In genomic region chr4:4387531-4388311, GRCh38 we compare ENCODE assay signal across 9 cellular contexts. TPM values are rescaled to one million over a fixed set of nuclear protein-coding genes. Genes with fewer than 3 reads are reported as not detected.
A peak's percentile ranks its signal among the peaks of the same experiment; 100 is the strongest.
DNase-seq lines count a peak whose midpoint lies in the region; ATAC-seq, FAIRE-seq and TF ChIP-seq lines count a peak whose summit lies in the region.
"Had no signal": no experiment of that assay in that cellular context is flagged by ENCODE, and none has a peak within 500 bp of the region (broad histone marks: within the 10 kb centered on the region; RNA-seq: fewer than 3 reads in every experiment).

No MANE protein-coding gene starts in this region.

- no peak overlapping the region for H3K9ac ChIP-seq in astrocyte (ENCODE audit: low read length)

- H2AFZ ChIP-seq in astrocyte (ENCODE audit: low read depth, low read length): peak overlapping the region; percentile 56

- peak overlapping the region; percentile 82 for H3K4me2 ChIP-seq in astrocyte (ENCODE audit: low read length)

- H3K9me3 ChIP-seq in cardiac muscle cell (ENCODE audit: low read depth): no peaks in the 10 kb centered on the region
- H3K9me3 ChIP-seq in astrocyte (ENCODE audit: insufficient read depth, low read depth, low read length): no peaks in the 10 kb centered on the region
- no peaks in the 10 kb centered on the region for H3K9me3 ChIP-seq in upper lobe of left lung

- H3K27ac Mint-ChIP-seq in astrocyte (ENCODE audit: unreplicated experiment): no peak overlapping the region

- 0 to 3% methylated on average over 25 to 58 of the region's 62 CpGs for whole genome bisulfite sequencing in lower leg skin, 2 donors
- WGBS in upper lobe of left lung, 2 donors: 3 to 8% methylated on average over 5 to 29 of the region's 62 CpGs

- TF ChIP-seq POLR2A in lower leg skin (IDR thresholded peaks at IDR 0.05) (no peak), upper lobe of left lung (IDR thresholded peaks at IDR 0.05) (no peak)

- peaks cover 66% of the 10 kb centered on the region for H3K27me3 Mint-ChIP-seq in astrocyte (ENCODE audit: low read depth, unreplicated experiment)

- peak overlapping the region; percentile 50 for H3K4me3 ChIP-seq in cardiac muscle cell
- no peak overlapping the region for H3K4me3 ChIP-seq in astrocyte (ENCODE audit: insufficient read depth, low read depth, low read length)
- H3K4me3 ChIP-seq in lower leg skin (ENCODE audit: low read depth, poor library complexity, severe bottlenecking): peak overlapping the region; percentile 44
- H3K4me3 ChIP-seq in upper lobe of left lung: peak overlapping the region in 3 of 4 donors; percentile 38 to 54 (median 42)

- peak overlapping the region; percentile 77 for H3K4me3 Mint-ChIP-seq in astrocyte (ENCODE audit: unreplicated experiment)

- no peak for ATAC-seq in upper lobe of left lung (ENCODE audit: low FRiP score in 2 of 2)

- H3K4me1 Mint-ChIP-seq in astrocyte (ENCODE audit: low read depth, unreplicated experiment): no peaks in the 10 kb centered on the region

- no peaks in the 10 kb centered on the region for H4K20me1 ChIP-seq in astrocyte (ENCODE audit: insufficient read depth, low read length)

- peaks cover 2% of the 10 kb centered on the region for H3K9me3 Mint-ChIP-seq in astrocyte (ENCODE audit: unreplicated experiment)

- H3K36me3 ChIP-seq in cardiac muscle cell (no peaks in the 10 kb centered on the region), astrocyte (ENCODE audit: insufficient read depth, low read length) (no peaks in the 10 kb centered on the region), upper lobe of left lung (no peaks in the 10 kb centered on the region)

- peaks cover 2% of the 10 kb centered on the region for H3K36me3 Mint-ChIP-seq in astrocyte (ENCODE audit: low read depth, unreplicated experiment)

- peaks cover 81% of the 10 kb centered on the region for H3K27me3 ChIP-seq in cardiac muscle cell
- peaks cover 45% of the 10 kb centered on the region for H3K27me3 ChIP-seq in astrocyte (ENCODE audit: insufficient read depth, low read length)
- peaks cover 0 to 41% (median 16%) of the 10 kb centered on the region in 4 donors for H3K27me3 ChIP-seq in upper lobe of left lung

- intact Hi-C loops in cardiac septum (cut with DNase I): no loop called here
- intact Hi-C loops in lower leg skin (cut with DNase I; ENCODE audit: low total_unique reads): no loop called here

- no peak for TF ChIP-seq EP300 in upper lobe of left lung (IDR thresholded peaks at IDR 0.05)

- no peak for FAIRE-seq in astrocyte (lab: Jason Lieb, UNC)

- H3K4me1 ChIP-seq in cardiac muscle cell (ENCODE audit: low read depth) (peaks cover 3% of the 10 kb centered on the region), astrocyte (ENCODE audit: insufficient read depth, low read length) (peaks cover 3% of the 10 kb centered on the region), upper lobe of left lung (peaks cover 25 to 35% (median 27%) of the 10 kb centered on the region in 4 donors)

- no peaks in the 10 kb centered on the region for H3K79me2 ChIP-seq in astrocyte (ENCODE audit: insufficient read depth, low read length)

- no peak for TF ChIP-seq CTCF in cardiac muscle cell (IDR thresholded peaks at IDR 0.05; ENCODE audit: low read depth, low read length)
- no peak for TF ChIP-seq CTCF in astrocyte (IDR thresholded peaks at IDR 0.05; ENCODE audit: insufficient read depth, low read depth, low read length)
- no peak for TF ChIP-seq CTCF in lower leg skin (IDR thresholded peaks at IDR 0.05)
- TF ChIP-seq CTCF in upper lobe of left lung (IDR thresholded peaks at IDR 0.05): no peak

- no peak overlapping the region for H3K27ac ChIP-seq in cardiac muscle cell
- no peak overlapping the region for H3K27ac ChIP-seq in astrocyte (ENCODE audit: low read depth, low read length)
- H3K27ac ChIP-seq in upper lobe of left lung: no peak overlapping the region

- DNase-seq in cardiac muscle cell (ENCODE audit: low read depth in 1 of 2, low spot score in 1 of 2) (peak in 1 of 2 donors; percentile 19), cardiac septum (ENCODE audit: low spot score) (no peak), astrocyte (ENCODE audit: low read depth) (no peak), lower leg skin (ENCODE audit: low spot score in 2 of 2) (no peak), upper lobe of left lung (peak in 1 of 2 donors; percentile 66), hepatic stellate cell (ENCODE audit: low spot score) (no peak), Kasumi-1 (lab: John Stamatoyannopoulos, UW) (no peak)
- DNase-seq in stimulated activated naive CD4-positive, alpha-beta T cell treated with Interleukin-2 at 50 U/mL for 16 hours (lab: John Stamatoyannopoulos, UW): no peak
- DNase-seq: Karpas-422 had no signal

RNA-seq across cellular contexts. Expression of gene NSG1, which starts 0.8 kb away (rescaled TPM):
- 4.0 and 15.5 TPM in 2 replicates for total RNA-seq in cardiac muscle cell
- 6.1 and 18.4 TPM in 2 replicates for polyA plus RNA-seq in cardiac muscle cell
- 2.6 TPM for total RNA-seq in cardiac septum
- total RNA-seq in astrocyte: 6.7 and 10.6 TPM in 2 replicates
- 100 to 1,000 TPM; 109 to 158 (median 139) TPM for total RNA-seq in lower leg skin
- 1 to 10 TPM in 4 of 6 donors, under 1 TPM in 1, not detected in 1; 0.29 to 3.8 (median 1.3) TPM for total RNA-seq in upper lobe of left lung
